In the genomic region with DNA sequence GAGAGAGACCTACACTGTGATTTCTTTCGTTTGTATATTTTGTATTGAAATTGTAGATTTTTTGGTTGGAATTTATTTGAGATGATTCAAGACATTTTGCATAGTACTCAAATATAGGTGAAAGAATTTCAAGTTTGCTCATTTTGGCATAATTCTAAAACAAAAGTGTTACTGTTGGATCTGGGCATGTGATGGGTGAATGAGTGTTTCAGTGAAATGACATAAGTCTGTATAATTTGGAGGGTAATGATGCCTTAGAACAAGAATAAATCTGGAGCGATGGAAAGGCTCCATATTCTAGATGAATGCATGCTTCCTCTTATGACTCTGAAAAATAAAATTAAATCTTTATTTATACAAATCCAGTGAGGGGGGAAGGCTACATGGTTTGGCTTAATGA, we compare ENCODE assay signal across 19 cellular contexts.
"Had no signal": no experiment of that assay in that cellular context is flagged by ENCODE, and none has a peak within 500 bp of the region (broad histone marks: within the 10 kb centered on the region; RNA-seq: fewer than 3 reads in every experiment).

No MANE protein-coding gene starts in this region.

- H3K9me3 ChIP-seq: adrenal gland, breast epithelium, colonic mucosa, right atrium auricular region, tibial nerve had no signal

- H3K36me3 ChIP-seq: adrenal gland, breast epithelium, colonic mucosa, right atrium auricular region, tibial nerve, WERI-Rb-1 had no signal

- H3K9me3 Mint-ChIP-seq: activated CD4-positive, alpha-beta T cell treated with anti-CD3 and anti-CD28 coated beads, Interleukin-2, amount 10 ng/mL, durations not matched to agents 7 days and 5 days; activated CD8-positive, alpha-beta T cell treated with anti-CD3 and anti-CD28 coated beads for 36 hours; endodermal cell; mesothelial cell of epicardium; natural killer cell had no signal

- H3K4me3 Mint-ChIP-seq: activated CD4-positive, alpha-beta T cell treated with anti-CD3 and anti-CD28 coated beads, Interleukin-2, amount 10 ng/mL, durations not matched to agents 7 days and 5 days; activated CD8-positive, alpha-beta T cell treated with anti-CD3 and anti-CD28 coated beads for 36 hours; activated naive CD8-positive, alpha-beta T cell; endodermal cell; mesothelial cell of epicardium; natural killer cell had no signal

- H3K27ac ChIP-seq: breast epithelium, colonic mucosa, WERI-Rb-1 had no signal

- H3K4me1 Mint-ChIP-seq: activated CD4-positive, alpha-beta T cell treated with anti-CD3 and anti-CD28 coated beads, Interleukin-2, amount 10 ng/mL, durations not matched to agents 7 days and 5 days; natural killer cell had no signal

- H3K27me3 Mint-ChIP-seq: activated CD8-positive, alpha-beta T cell treated with anti-CD3 and anti-CD28 coated beads for 36 hours; activated naive CD8-positive, alpha-beta T cell had no signal

- H3K27me3 ChIP-seq: adrenal gland, breast epithelium, colonic mucosa, right atrium auricular region, tibial nerve had no signal

- DNase-seq: activated CD4-positive, alpha-beta T cell treated with anti-CD3 and anti-CD28 coated beads, Interleukin-2, amount 10 ng/mL, durations not matched to agents 7 days and 5 days; activated CD4-positive, CD25-positive, alpha-beta regulatory T cell treated with anti-CD3 and anti-CD28 coated beads, Interleukin-2, amount 50 U/mL, for 72 hours; activated CD8-positive, alpha-beta T cell treated with anti-CD3 and anti-CD28 coated beads for 36 hours; adrenal gland; colonic mucosa; endodermal cell; kidney; mammary epithelial cell; natural killer cell; stimulated activated CD4-positive, alpha-beta T cell treated with anti-CD3 and anti-CD28 coated beads, Interleukin-4, amount 100 ng/mL, for 4 hours; stimulated activated naive CD8-positive, alpha-beta T cell treated with anti-CD3 and anti-CD28 coated beads, Interleukin-15, Interleukin-2, amounts not matched to agents 100 U/mL and 50 U/mL, for 24 hours; WERI-Rb-1 had no signal

- H3K4me3 ChIP-seq: adrenal gland, breast epithelium, colonic mucosa, right atrium auricular region, tibial nerve had no signal

- H3K36me3 Mint-ChIP-seq: activated naive CD8-positive, alpha-beta T cell; natural killer cell had no signal

- H3K27ac Mint-ChIP-seq: activated CD4-positive, alpha-beta T cell treated with anti-CD3 and anti-CD28 coated beads, Interleukin-2, amount 10 ng/mL, durations not matched to agents 7 days and 5 days; activated CD8-positive, alpha-beta T cell treated with anti-CD3 and anti-CD28 coated beads for 36 hours; activated naive CD8-positive, alpha-beta T cell; endodermal cell; natural killer cell; progenitor cell of endocrine pancreas had no signal

- ATAC-seq: activated CD8-positive, alpha-beta T cell treated with anti-CD3 and anti-CD28 coated beads for 36 hours; left lobe of liver; natural killer cell had no signal
